ENCODE assay signal across 11 cellular contexts in the genomic region with DNA sequence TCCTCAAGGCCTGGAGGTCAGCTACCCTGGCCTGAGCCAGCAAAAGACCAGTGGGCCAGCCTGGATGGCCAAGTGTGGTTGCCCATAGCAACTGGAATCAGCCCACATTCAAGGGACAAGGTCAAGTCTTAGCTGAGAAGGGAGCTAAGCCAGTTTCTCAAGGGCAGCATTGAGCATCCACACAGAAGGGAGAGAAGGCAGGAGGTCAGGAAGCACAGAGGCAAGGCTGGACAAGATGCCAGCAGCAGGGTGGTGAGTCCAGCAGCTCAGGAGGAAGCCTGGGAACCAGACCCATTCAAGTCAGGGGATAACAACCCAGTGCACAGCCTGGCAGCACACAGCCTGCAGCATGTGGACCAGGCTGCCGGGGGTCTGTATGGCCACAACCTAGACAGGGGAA.
"Had no signal": no experiment of that assay in that cellular context is flagged by ENCODE, and none has a peak within 500 bp of the region (broad histone marks: within the 10 kb centered on the region; RNA-seq: fewer than 3 reads in every experiment).

No MANE protein-coding gene starts in this region.

- DNase-seq: activated B cell treated with CpG ODN at 0.5 μM for 24 hours; activated CD4-positive, alpha-beta T cell treated with anti-CD3 and anti-CD28 coated beads, Interleukin-2, amount 10 ng/mL, durations not matched to agents 24 days and 14 days; activated CD8-positive, alpha-beta memory T cell treated with anti-CD3 and anti-CD28 coated beads for 24 hours; activated naive CD8-positive, alpha-beta T cell treated with anti-CD3 and anti-CD28 coated beads, Interleukin-2, amount 10 ng/mL, durations not matched to agents 7 days and 5 days; erythroblast; mammary epithelial cell; natural killer cell; stimulated activated CD4-positive, alpha-beta T cell treated with anti-CD3 and anti-CD28 coated beads, Interleukin-12 subunit alpha, Interleukin-12 subunit beta, amount 100 ng/mL, for 4 hours; stimulated activated CD4-positive, alpha-beta T cell treated with anti-CD3 and anti-CD28 coated beads, Interleukin-2, amount 100 ng/mL, for 24 hours; stomach had no signal

- H3K4me1 ChIP-seq: gastroesophageal sphincter, stomach had no signal

- H3K27me3 ChIP-seq: gastroesophageal sphincter, stomach had no signal

- ATAC-seq: gastroesophageal sphincter, natural killer cell had no signal

- H3K4me3 ChIP-seq: gastroesophageal sphincter, stomach had no signal

- H3K27ac ChIP-seq: gastroesophageal sphincter, stomach had no signal

- H3K36me3 ChIP-seq: gastroesophageal sphincter, stomach had no signal
